In the genomic region with DNA sequence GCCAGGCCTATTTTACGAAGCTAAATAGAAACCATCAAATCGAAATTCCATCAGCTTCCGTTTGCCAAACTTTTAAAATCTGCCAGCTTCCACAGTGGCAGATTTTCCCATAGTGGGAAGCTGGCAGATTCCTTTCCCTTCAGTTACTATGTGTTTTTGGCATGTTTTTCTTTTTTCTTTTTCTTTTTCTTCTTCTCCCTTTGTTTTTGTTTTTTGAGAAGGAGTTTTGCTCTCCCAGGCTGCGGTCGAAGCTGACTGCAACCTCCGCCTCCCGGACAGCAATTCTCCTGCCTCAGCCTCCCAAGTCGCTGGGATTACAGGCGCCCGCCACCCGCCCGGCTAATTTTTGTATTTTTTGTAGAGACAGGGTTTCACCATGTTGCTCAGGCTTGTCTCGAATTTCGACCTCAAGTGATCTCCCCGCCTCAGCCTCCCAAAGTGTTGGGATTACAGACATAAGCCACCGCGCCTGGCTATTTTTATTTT, we compare ENCODE assay signal across 8 cellular contexts. TPM values are rescaled to one million over a fixed set of nuclear protein-coding genes. Genes with fewer than 3 reads are reported as not detected.
DNase-seq lines count a peak whose midpoint lies in the region; ATAC-seq, FAIRE-seq and TF ChIP-seq lines count a peak whose summit lies in the region.

No MANE protein-coding gene starts in this region.

- H3K36me3 Mint-ChIP-seq in activated T-cell treated with anti-CD3 and anti-CD28 coated beads, Interleukin-2, amount 50 U/mL, for 72 hours (ENCODE audit: insufficient read depth in 2 of 2), result peaks cover 0 to 3% of the 10 kb centered on the region in 2 donors

- H3K27me3 Mint-ChIP-seq in activated T-cell treated with anti-CD3 and anti-CD28 coated beads, Interleukin-2, amount 50 U/mL, for 72 hours (ENCODE audit: low read depth), result no peaks in the 10 kb centered on the region

- no peak for TF ChIP-seq POLR2A in spleen (IDR thresholded peaks at IDR 0.05)

- TF ChIP-seq CTCF in HFF-Myc (IDR thresholded peaks at IDR 0.05; ENCODE audit: low read depth, low read length, missing control alignments), result no peak
- TF ChIP-seq CTCF in spleen (IDR thresholded peaks at IDR 0.05 in 8 of 11, conservative IDR thresholded peaks at IDR 0.05 in 3 of 11), result no peak
- no peak for TF ChIP-seq CTCF in D721Med (IDR thresholded peaks at IDR 0.05; ENCODE audit: insufficient read depth, missing control alignments)

- H3K4me3 ChIP-seq in HFF-Myc (replicated peaks; ENCODE audit: low read depth, low read length) (peak overlapping the region; percentile 99), iPS-11a (ENCODE audit: low read depth, low read length) (peak overlapping the region; percentile 96), spleen (peak overlapping the region; percentile 72 to 88 (median 78))

- DNase-seq in HFF-Myc (ENCODE audit: extremely low read depth, low read depth) (no peak), spleen (no peak), D721Med (ENCODE audit: insufficient read length, low spot score) (no peak), DMS153 treated with DMSO at 0.1 percent for 48 hours (lab: John Stamatoyannopoulos, UW; ENCODE audit: unreplicated experiment) (no peak)
- DNase-seq in activated T-cell treated with anti-CD3 and anti-CD28 coated beads, Interleukin-2, amount 50 U/mL, for 72 hours, result no peak

- no peaks in the 10 kb centered on the region for H3K9me3 Mint-ChIP-seq in activated T-cell treated with anti-CD3 and anti-CD28 coated beads, Interleukin-2, amount 50 U/mL, for 72 hours

- peaks cover 32% of the 10 kb centered on the region for H3K4me1 Mint-ChIP-seq in activated T-cell treated with anti-CD3 and anti-CD28 coated beads, Interleukin-2, amount 50 U/mL, for 72 hours (ENCODE audit: low read depth)

- intact Hi-C loops in spleen (cut with DNase I; ENCODE audit: low total_unique reads), result no loop called here

- 91 to 95% (median 92%) methylated on average over 17 of the region's 17 CpGs for WGBS in spleen, 5 donors

- H3K9me3 ChIP-seq in spleen, result no peaks in the 10 kb centered on the region

- peaks cover 10 to 49% (median 29%) of the 10 kb centered on the region in 6 donors for H3K4me1 ChIP-seq in spleen

- peak overlapping the region; percentile 95 to 99 for H3K4me3 Mint-ChIP-seq in activated T-cell treated with anti-CD3 and anti-CD28 coated beads, Interleukin-2, amount 50 U/mL, for 72 hours

- ATAC-seq in activated T-cell treated with anti-CD3 and anti-CD28 coated beads, Interleukin-2, amount 50 U/mL, for 72 hours (replicated peaks in 1 of 2), result no peak
- no peak for ATAC-seq in GM19452 (IDR thresholded peaks at IDR 0.05; ENCODE audit: unreplicated experiment)
- no peak for ATAC-seq in GM18858 (IDR thresholded peaks at IDR 0.05; ENCODE audit: unreplicated experiment)

- FAIRE-seq in D721Med (lab: Jason Lieb, UNC), result no peak

- H3K27ac ChIP-seq in spleen, result peak overlapping the region; percentile 93 to 99 (median 96)

- H3K27me3 ChIP-seq in spleen (replicated peaks in 1 of 7), result no peaks in the 10 kb centered on the region

- peak overlapping the region; percentile 99 for H3K27ac Mint-ChIP-seq in activated T-cell treated with anti-CD3 and anti-CD28 coated beads, Interleukin-2, amount 50 U/mL, for 72 hours

- peaks cover 0 to 21% (median 11%) of the 10 kb centered on the region in 6 donors for H3K36me3 ChIP-seq in spleen

RNA-seq across cellular contexts. Expression of a gene that starts 0.7 kb away (rescaled TPM):
- 10 to 100 TPM; 29.7 to 33.5 TPM for total RNA-seq in activated T-cell treated with anti-CD3 and anti-CD28 coated beads, Interleukin-2, amount 50 U/mL, for 72 hours
- 10 to 100 TPM; 23.6 to 32.8 (median 28.3) TPM for total RNA-seq in spleen
- polyA plus RNA-seq in spleen, result 10 to 100 TPM; 14.7 to 26.7 (median 25.1) TPM

RNA-seq across cellular contexts. Expression of a gene that starts 26.4 kb away (rescaled TPM):
- total RNA-seq in activated T-cell treated with anti-CD3 and anti-CD28 coated beads, Interleukin-2, amount 50 U/mL, for 72 hours, result 10 to 100 TPM; 32.7 to 34.3 TPM
- total RNA-seq in spleen, result 10 to 100 TPM; 30.9 to 48.4 (median 42.9) TPM
- 10 to 100 TPM; 11.4 to 21.3 (median 12.2) TPM for polyA plus RNA-seq in spleen

RNA-seq across cellular contexts. Expression of a gene that starts 27.7 kb away (rescaled TPM):
- total RNA-seq in activated T-cell treated with anti-CD3 and anti-CD28 coated beads, Interleukin-2, amount 50 U/mL, for 72 hours, result 1,000 to 10,000 TPM; 1,230 to 1,505 TPM
- total RNA-seq in spleen, result 1,000 to 10,000 TPM; 1,006 to 1,826 (median 1,444) TPM
- 1,000 to 10,000 TPM; 5,045 to 6,883 (median 6,622) TPM for polyA plus RNA-seq in spleen

RNA-seq across cellular contexts. Expression of a gene that starts 44.1 kb away (rescaled TPM):
- total RNA-seq in activated T-cell treated with anti-CD3 and anti-CD28 coated beads, Interleukin-2, amount 50 U/mL, for 72 hours, result 100 to 1,000 TPM; 160 to 172 TPM
- 100 to 1,000 TPM; 117 to 196 (median 154) TPM for total RNA-seq in spleen
- polyA plus RNA-seq in spleen, result 10 to 100 TPM; 38.8 to 84.3 (median 45.6) TPM
